Comparison of ENCODE assay signal across 8 cellular contexts in the genomic region with DNA sequence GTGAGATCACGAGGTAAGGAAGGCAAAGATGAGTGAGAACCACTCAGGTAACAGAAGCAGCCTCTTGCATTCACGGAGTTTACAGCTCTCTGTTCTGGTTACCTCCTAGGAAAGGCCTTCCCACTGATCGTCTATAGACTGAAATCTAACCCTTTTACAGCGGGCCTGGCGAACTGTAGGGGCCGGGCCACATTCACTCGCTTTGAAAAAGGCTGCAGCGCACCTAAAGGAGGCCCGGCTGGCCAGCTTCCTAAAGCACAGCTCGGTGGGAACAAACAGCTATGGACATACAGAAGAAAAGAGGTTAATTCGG. TPM values are rescaled to one million over a fixed set of nuclear protein-coding genes. Genes with fewer than 3 reads are reported as not detected.
DNase-seq lines count a peak whose midpoint lies in the region; ATAC-seq and TF ChIP-seq lines count a peak whose summit lies in the region.

No MANE protein-coding gene starts in this region.

- TF ChIP-seq POLR2A in ovary (IDR thresholded peaks at IDR 0.05): no peak

- no peaks in the 10 kb centered on the region for H3K9me3 ChIP-seq in ovary

- H3K27me3 ChIP-seq in ovary: no peaks in the 10 kb centered on the region

- 0 to 1% (median 1%) methylated on average over 11 of the region's 11 CpGs for WGBS in ovary, 3 donors

- ATAC-seq in activated T-cell treated with anti-CD3 and anti-CD28 coated beads, Interleukin-2, amount 50 U/mL, for 4 hours: peak in 1 of 2 donors; percentile 1
- ATAC-seq in SK-N-SH treated with all-trans-retinoic acid at 6 μM for 48 hours: peak; percentile 28

- intact Hi-C loops in ovary (cut with DNase I): no loop called here

- no peak for TF ChIP-seq EP300 in ovary (IDR thresholded peaks at IDR 0.05)

- H3K4me1 Mint-ChIP-seq in activated T-cell treated with anti-CD3 and anti-CD28 coated beads, Interleukin-2, amount 50 U/mL, for 4 hours (ENCODE audit: low read depth): peaks cover 53% of the 10 kb centered on the region

- H3K27ac ChIP-seq in ovary: peak overlapping the region; percentile 47 to 48

- H3K27me3 Mint-ChIP-seq in activated T-cell treated with anti-CD3 and anti-CD28 coated beads, Interleukin-2, amount 50 U/mL, for 4 hours (ENCODE audit: low read depth): no peaks in the 10 kb centered on the region

- H3K36me3 Mint-ChIP-seq in activated T-cell treated with anti-CD3 and anti-CD28 coated beads, Interleukin-2, amount 50 U/mL, for 4 hours (ENCODE audit: insufficient read depth): peaks cover 43% of the 10 kb centered on the region

- TF ChIP-seq CTCF in fibroblast of mammary gland (conservative IDR thresholded peaks at IDR 0.05; ENCODE audit: control insufficient read depth, insufficient read depth, low read depth, low read length) (no peak), ovary (IDR thresholded peaks at IDR 0.05) (no peak)

- no peaks in the 10 kb centered on the region for H3K36me3 ChIP-seq in ovary

- H3K4me3 ChIP-seq in fibroblast of mammary gland (ENCODE audit: control insufficient read depth, low read depth, low read length) (peak overlapping the region; percentile 97), ovary (peak overlapping the region; percentile 89)

- peak overlapping the region; percentile 90 for H3K4me3 Mint-ChIP-seq in activated T-cell treated with anti-CD3 and anti-CD28 coated beads, Interleukin-2, amount 50 U/mL, for 4 hours

- H3K4me1 ChIP-seq in ovary (ENCODE audit: insufficient read depth): peaks cover 13% of the 10 kb centered on the region

- no peak for DNase-seq in activated T-cell treated with anti-CD3 and anti-CD28 coated beads, Interleukin-2, amount 50 U/mL, for 4 hours
- DNase-seq in activated T-cell treated with anti-CD3 and anti-CD28 coated beads, Interleukin-2, amount 50 U/mL, for 48 hours: no peak
- DNase-seq in fibroblast of mammary gland (ENCODE audit: low read depth): peak; percentile 0
- no peak for DNase-seq in ovary
- DNase-seq in NCI-H1105 (lab: John Stamatoyannopoulos, UW): no peak
- DNase-seq in GM19238 (ENCODE audit: insufficient read length, low spot score): no peak
- DNase-seq in foreskin melanocyte: no peak

- H3K9me3 Mint-ChIP-seq in activated T-cell treated with anti-CD3 and anti-CD28 coated beads, Interleukin-2, amount 50 U/mL, for 4 hours: no peaks in the 10 kb centered on the region

TF ChIP-seq in SK-N-SH treated with all-trans-retinoic acid at 6 μM for 48 hours, 23 proteins besides CTCF, POLR2A, EP300 and RAD21:
- TF ChIP-seq ZC3H10 (CRISPR knock-in tag; IDR thresholded peaks at IDR 0.05) (no peak), ZNF565 (CRISPR knock-in tag; conservative IDR thresholded peaks at IDR 0.05; ENCODE audit: low read depth) (no peak), ARNTL (CRISPR knock-in tag; IDR thresholded peaks at IDR 0.05; ENCODE audit: borderline replicate concordance, low read depth) (no peak), CSDC2 (CRISPR knock-in tag; IDR thresholded peaks at IDR 0.05) (no peak), CSRNP3 (CRISPR knock-in tag; IDR thresholded peaks at IDR 0.05) (no peak), ZNF8 (CRISPR knock-in tag; IDR thresholded peaks at IDR 0.05) (no peak), CREB5 (CRISPR knock-in tag; IDR thresholded peaks at IDR 0.05; ENCODE audit: low read depth) (no peak), RARB (CRISPR knock-in tag; IDR thresholded peaks at IDR 0.05) (no peak), OSR1 (CRISPR knock-in tag; IDR thresholded peaks at IDR 0.05) (no peak), GLIS3 (CRISPR knock-in tag; IDR thresholded peaks at IDR 0.05) (no peak), ISL1 (CRISPR knock-in tag; IDR thresholded peaks at IDR 0.05) (no peak), TOX (CRISPR knock-in tag; IDR thresholded peaks at IDR 0.05; ENCODE audit: borderline replicate concordance) (no peak), ZFP3 (CRISPR knock-in tag; IDR thresholded peaks at IDR 0.05) (no peak), ESRRG (CRISPR knock-in tag; IDR thresholded peaks at IDR 0.05) (no peak), PPARA (CRISPR knock-in tag; IDR thresholded peaks at IDR 0.05; ENCODE audit: borderline replicate concordance) (no peak), BACH2 (CRISPR knock-in tag; IDR thresholded peaks at IDR 0.05; ENCODE audit: borderline replicate concordance) (no peak)
- TF ChIP-seq, protein P1, sequence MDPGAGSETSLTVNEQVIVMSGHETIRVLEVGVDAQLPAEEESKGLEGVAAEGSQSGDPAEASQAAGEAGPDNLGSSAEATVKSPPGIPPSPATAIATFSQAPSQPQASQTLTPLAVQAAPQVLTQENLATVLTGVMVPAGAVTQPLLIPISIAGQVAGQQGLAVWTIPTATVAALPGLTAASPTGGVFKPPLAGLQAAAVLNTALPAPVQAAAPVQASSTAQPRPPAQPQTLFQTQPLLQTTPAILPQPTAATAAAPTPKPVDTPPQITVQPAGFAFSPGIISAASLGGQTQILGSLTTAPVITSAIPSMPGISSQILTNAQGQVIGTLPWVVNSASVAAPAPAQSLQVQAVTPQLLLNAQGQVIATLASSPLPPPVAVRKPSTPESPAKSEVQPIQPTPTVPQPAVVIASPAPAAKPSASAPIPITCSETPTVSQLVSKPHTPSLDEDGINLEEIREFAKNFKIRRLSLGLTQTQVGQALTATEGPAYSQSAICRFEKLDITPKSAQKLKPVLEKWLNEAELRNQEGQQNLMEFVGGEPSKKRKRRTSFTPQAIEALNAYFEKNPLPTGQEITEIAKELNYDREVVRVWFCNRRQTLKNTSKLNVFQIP (CRISPR knock-in tag; IDR thresholded peaks at IDR 0.05; ENCODE audit: borderline replicate concordance, low read depth): no peak
TF ChIP-seq in SK-N-SH treated with all-trans-retinoic acid at 6 μM for 48 hours: peak in this region for 0.

RNA-seq across cellular contexts. Expression of gene ATP5MK, which starts 0.6 kb away (rescaled TPM):
- 100 to 1,000 TPM; 426 to 450 (median 433) TPM for total RNA-seq in activated T-cell treated with anti-CD3 and anti-CD28 coated beads, Interleukin-2, amount 50 U/mL, for 4 hours
- total RNA-seq in ovary: 100 to 1,000 TPM; 133 to 224 (median 171) TPM
- 100 to 1,000 TPM; 344 to 386 TPM for polyA plus RNA-seq in ovary

RNA-seq across cellular contexts. Expression of gene PDCD11, which starts 0.7 kb away (rescaled TPM):
- 100 to 1,000 TPM; 122 to 127 (median 124) TPM for total RNA-seq in activated T-cell treated with anti-CD3 and anti-CD28 coated beads, Interleukin-2, amount 50 U/mL, for 4 hours
- total RNA-seq in ovary: 10 to 100 TPM; 12.8 to 40.8 (median 28.8) TPM
- 10 to 100 TPM in 1 of 2 donors, 1 to 10 TPM in 1; 9.7 to 16.7 TPM for polyA plus RNA-seq in ovary

RNA-seq across cellular contexts. Expression of gene TAF5, which starts 27.9 kb away (rescaled TPM):
- 1 to 10 TPM; 6.9 to 9.6 (median 7.8) TPM for total RNA-seq in activated T-cell treated with anti-CD3 and anti-CD28 coated beads, Interleukin-2, amount 50 U/mL, for 4 hours
- total RNA-seq in ovary: 1 to 10 TPM; 3.9 to 6.6 (median 4.3) TPM
- 1 to 10 TPM; 2.5 to 3.9 TPM for polyA plus RNA-seq in ovary

RNA-seq across cellular contexts. Expression of gene PCGF6, which starts 44.8 kb away (rescaled TPM):
- 10 to 100 TPM; 15.8 to 18.1 (median 16.9) TPM for total RNA-seq in activated T-cell treated with anti-CD3 and anti-CD28 coated beads, Interleukin-2, amount 50 U/mL, for 4 hours
- 10 to 100 TPM in 3 of 7 donors, 1 to 10 TPM in 4; 7.7 to 13.7 (median 10.0) TPM for total RNA-seq in ovary
- polyA plus RNA-seq in ovary: 1 to 10 TPM; 5.6 to 8.9 TPM

RNA-seq across cellular contexts. Expression of gene CALHM2, which starts 56.5 kb away (rescaled TPM):
- total RNA-seq in activated T-cell treated with anti-CD3 and anti-CD28 coated beads, Interleukin-2, amount 50 U/mL, for 4 hours: 1 to 10 TPM; 2.8 to 6.0 (median 3.8) TPM
- total RNA-seq in ovary: 10 to 100 TPM; 46.5 to 90.4 (median 55.3) TPM
- polyA plus RNA-seq in ovary: 100 to 1,000 TPM in 1 of 2 donors, 10 to 100 TPM in 1; 42.1 to 105 TPM
